ENCODE assay signal across 15 cellular contexts in the genomic region with DNA sequence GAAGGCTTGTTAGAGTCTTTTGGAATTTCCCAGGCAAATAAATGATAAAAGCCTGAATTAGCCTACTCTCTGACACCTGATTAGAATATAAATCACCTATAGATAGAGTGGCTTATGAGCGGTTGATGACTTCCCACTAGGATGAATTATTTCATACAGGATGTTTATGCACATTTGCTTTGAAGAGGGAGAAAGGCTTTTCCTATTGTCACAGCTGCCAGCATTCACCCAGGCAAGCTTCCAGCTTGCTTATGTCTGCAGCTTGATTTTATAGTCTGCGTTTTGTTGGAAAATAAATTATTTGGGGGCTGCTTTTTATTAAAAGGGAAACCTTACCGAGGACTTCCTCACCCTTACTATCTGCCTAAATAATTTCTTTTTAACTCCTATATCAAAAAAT.
"Had no signal": no experiment of that assay in that cellular context is flagged by ENCODE, and none has a peak within 500 bp of the region (broad histone marks: within the 10 kb centered on the region; RNA-seq: fewer than 3 reads in every experiment).

No MANE protein-coding gene starts in this region.

- H3K36me3 Mint-ChIP-seq: activated naive CD8-positive, alpha-beta T cell; stimulated activated naive B cell treated with anti-CD40 and anti-IgM and Interleukin-4, amounts not matched to agents 10 μg/mL and 1 μg/mL and 100 μg/mL, for 72 hours had no signal

- H3K9me3 Mint-ChIP-seq: activated CD4-positive, alpha-beta T cell treated with anti-CD3 and anti-CD28 coated beads, Interleukin-2, amount 10 ng/mL, durations not matched to agents 7 days and 5 days; stimulated activated naive B cell treated with anti-CD40 and anti-IgM and Interleukin-4, amounts not matched to agents 10 μg/mL and 1 μg/mL and 100 μg/mL, for 72 hours had no signal

- H3K27me3 ChIP-seq: right atrium auricular region, thyroid gland, uterus had no signal

- H3K27ac ChIP-seq: right atrium auricular region, thyroid gland had no signal

- H3K4me1 ChIP-seq: right atrium auricular region, uterus had no signal

- H3K27ac Mint-ChIP-seq: activated CD4-positive, alpha-beta T cell treated with anti-CD3 and anti-CD28 coated beads, Interleukin-2, amount 10 ng/mL, durations not matched to agents 7 days and 5 days; activated naive CD8-positive, alpha-beta T cell; progenitor cell of endocrine pancreas; stimulated activated naive B cell treated with anti-CD40 and anti-IgM and Interleukin-4, amounts not matched to agents 10 μg/mL and 1 μg/mL and 100 μg/mL, for 72 hours had no signal

- DNase-seq: activated CD4-positive, alpha-beta T cell treated with anti-CD3 and anti-CD28 coated beads, Interleukin-2, amount 10 ng/mL, durations not matched to agents 7 days and 5 days; activated CD8-positive, alpha-beta memory T cell treated with anti-CD3 and anti-CD28 coated beads for 24 hours; activated gamma-delta T cell treated with Interleukin-2 at 50 U/mL for 16 hours; amniotic stem cell; foreskin fibroblast; left ventricle myocardium superior; mesenchymal stem cell; stimulated activated CD4-positive, alpha-beta T cell treated with anti-CD3 and anti-CD28 coated beads, Interleukin-15, amount 100 ng/mL, for 24 hours; stimulated activated CD4-positive, alpha-beta T cell treated with anti-CD3 and anti-CD28 coated beads, Interleukin-4, amount 100 ng/mL, for 1 hour; stimulated activated naive B cell treated with anti-CD40 and anti-IgM and Interleukin-4, amounts not matched to agents 10 μg/mL and 1 μg/mL and 100 μg/mL, for 72 hours; thyroid gland; uterus had no signal

- H3K4me1 Mint-ChIP-seq: stimulated activated naive B cell treated with anti-CD40 and anti-IgM and Interleukin-4, amounts not matched to agents 10 μg/mL and 1 μg/mL and 100 μg/mL, for 72 hours had no signal

- H3K27me3 Mint-ChIP-seq: activated naive CD8-positive, alpha-beta T cell; progenitor cell of endocrine pancreas had no signal

- H3K4me3 Mint-ChIP-seq: activated CD4-positive, alpha-beta T cell treated with anti-CD3 and anti-CD28 coated beads, Interleukin-2, amount 10 ng/mL, durations not matched to agents 7 days and 5 days; activated naive CD8-positive, alpha-beta T cell; stimulated activated naive B cell treated with anti-CD40 and anti-IgM and Interleukin-4, amounts not matched to agents 10 μg/mL and 1 μg/mL and 100 μg/mL, for 72 hours had no signal

- H3K9me3 ChIP-seq: right atrium auricular region, thyroid gland, uterus had no signal
